In genomic region chr20:9792674-9793073, GRCh38 we compare ENCODE assay signal across 10 cellular contexts. TPM values are rescaled to one million over a fixed set of nuclear protein-coding genes. Genes with fewer than 3 reads are reported as not detected.
"Had no signal": no experiment of that assay in that cellular context is flagged by ENCODE, and none has a peak within 500 bp of the region (broad histone marks: within the 10 kb centered on the region; RNA-seq: fewer than 3 reads in every experiment).

No MANE protein-coding gene starts in this region.

- DNase-seq: H9, HCEC 1CT, IMR-90, KG1 had no signal

- FAIRE-seq: H1, H54, HTR-8/SVneo, K562 had no signal

- H3K4me1 Mint-ChIP-seq: GM23338, H9 had no signal

- H3K9me3 Mint-ChIP-seq: GM23338, H9 had no signal

- H3K4me3 Mint-ChIP-seq: GM23338, H9 had no signal

- H3K4me3 ChIP-seq: GM23338, K562 had no signal

- H3K27ac Mint-ChIP-seq: GM23338, H9 had no signal

- ATAC-seq: GM23338, K562 had no signal

RNA-seq across cellular contexts. Expression of gene PAK5, which starts 46.2 kb away (rescaled TPM):
- total RNA-seq: HT-29, IMR-90, K562 had no signal
